Comparison of ENCODE assay signal across 23 cellular contexts in the genomic region with DNA sequence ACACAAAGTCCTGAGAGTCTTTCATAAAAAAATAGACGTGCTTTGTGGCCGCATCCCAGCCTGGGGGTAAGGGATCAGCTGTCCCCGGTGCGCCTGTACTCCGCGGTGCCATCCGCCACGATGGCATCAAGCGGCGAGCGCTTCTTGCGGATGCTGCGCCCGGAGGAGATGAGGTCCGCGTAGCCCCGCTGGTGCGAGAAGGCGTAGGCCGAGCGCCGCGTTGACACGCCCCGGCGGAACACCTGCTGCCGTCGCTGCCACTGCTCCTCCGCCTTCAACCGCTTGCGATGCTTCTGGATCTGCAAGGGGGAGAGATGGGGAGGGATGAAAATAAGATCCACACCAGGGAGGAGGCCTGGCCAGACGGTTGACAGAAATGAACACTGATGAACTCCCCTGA.
"Had no signal": no experiment of that assay in that cellular context is flagged by ENCODE, and none has a peak within 500 bp of the region (broad histone marks: within the 10 kb centered on the region; RNA-seq: fewer than 3 reads in every experiment).

No MANE protein-coding gene starts in this region.

- ATAC-seq: activated CD8-positive, alpha-beta memory T cell treated with anti-CD3 and anti-CD28 coated beads, Interleukin-2, amount 10 ng/mL, durations not matched to agents 7 days and 5 days; activated naive CD4-positive, alpha-beta T cell treated with anti-CD3 and anti-CD28 coated beads, Interleukin-2, amount 50 U/mL, for 72 hours; activated naive CD8-positive, alpha-beta T cell treated with anti-CD3 and anti-CD28 coated beads, Interleukin-2, amount 50 U/mL, for 24 hours; body of pancreas had no signal

- H3K27ac ChIP-seq: body of pancreas, Peyer's patch had no signal

- H3K27me3 ChIP-seq: ascending aorta, body of pancreas, Peyer's patch had no signal

- FAIRE-seq: bronchial epithelial cell had no signal

- H3K9me3 ChIP-seq: ascending aorta, body of pancreas, Peyer's patch had no signal

- DNase-seq: activated CD4-positive, alpha-beta T cell treated with anti-CD3 and anti-CD28 coated beads for 48 hours; activated CD4-positive, alpha-beta T cell treated with anti-CD3 and anti-CD28 coated beads, Interleukin-2, amount 50 U/mL, for 4 hours; activated CD4-positive, CD25-positive, alpha-beta regulatory T cell treated with anti-CD3 and anti-CD28 coated beads, Interleukin-2, amount 50 U/mL, for 72 hours; activated CD8-positive, alpha-beta memory T cell treated with anti-CD3 and anti-CD28 coated beads, Interleukin-2, amount 10 ng/mL, durations not matched to agents 7 days and 5 days; activated effector memory CD4-positive, alpha-beta T cell treated with Interleukin-2 at 50 U/mL for 16 hours; activated naive CD4-positive, alpha-beta T cell treated with Interleukin-2 at 50 U/mL for 16 hours; activated naive CD8-positive, alpha-beta T cell treated with anti-CD3 and anti-CD28 coated beads, Interleukin-2, amount 50 U/mL, for 24 hours; activated T-cell treated with anti-CD3 and anti-CD28 coated beads, Interleukin-2, amount 50 U/mL, for 24 hours; amniotic stem cell; body of pancreas; central memory CD4-positive, alpha-beta T cell; Karpas-422; MM.1S; NCI-H146; NCI-H187 treated with DMSO at 0.1 percent for 48 hours; NCI-H2081 treated with DMSO at 0.1 percent for 48 hours; NCI-H446; NCI-H524; Peyer's patch; SHP77 treated with DMSO at 0.1 percent for 48 hours had no signal

- H3K4me1 ChIP-seq: ascending aorta, body of pancreas, Peyer's patch had no signal

- H3K4me3 ChIP-seq: ascending aorta, body of pancreas, Peyer's patch had no signal
